13 cellular contexts compared by ENCODE assay signal in the genomic region with DNA sequence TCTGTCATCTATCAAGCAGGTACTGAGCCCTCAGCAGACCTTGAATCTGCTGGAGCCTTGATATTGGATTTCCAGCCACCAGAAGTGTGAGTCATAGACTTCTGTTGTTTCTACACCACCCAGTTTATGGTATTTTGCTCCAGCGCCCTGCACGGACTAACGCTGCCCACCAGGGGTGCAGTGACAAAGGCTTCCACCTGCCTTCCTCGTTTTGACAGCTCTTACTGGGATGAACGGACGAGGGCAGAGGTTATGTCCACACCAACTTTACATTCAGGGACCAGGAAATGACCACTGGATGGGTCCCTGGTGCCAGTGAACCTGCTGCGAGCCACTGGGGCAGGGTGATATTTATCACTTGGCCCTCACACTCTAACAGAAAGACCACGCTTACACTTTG.
A peak's percentile ranks its signal among the peaks of the same experiment; 100 is the strongest.
DNase-seq lines count a peak whose midpoint lies in the region; ATAC-seq and TF ChIP-seq lines count a peak whose summit lies in the region.
"Had no signal": no experiment of that assay in that cellular context is flagged by ENCODE, and none has a peak within 500 bp of the region (broad histone marks: within the 10 kb centered on the region; RNA-seq: fewer than 3 reads in every experiment).

No MANE protein-coding gene starts in this region.

- ATAC-seq in activated naive CD8-positive, alpha-beta T cell treated with anti-CD3 and anti-CD28 coated beads, Interleukin-2, amount 10 ng/mL, durations not matched to agents 7 days and 5 days (ENCODE audit: low read depth), result no peak
- ATAC-seq: gastrocnemius medialis had no signal

- DNase-seq in activated naive CD8-positive, alpha-beta T cell treated with anti-CD3 and anti-CD28 coated beads, Interleukin-2, amount 10 ng/mL, durations not matched to agents 7 days and 5 days, result peak; percentile 10
- DNase-seq in activated naive CD8-positive, alpha-beta T cell treated with anti-CD3 and anti-CD28 coated beads for 36 hours, result no peak
- DNase-seq in NCI-H146 treated with DMSO at 0.1 percent for 48 hours (lab: John Stamatoyannopoulos, UW; ENCODE audit: unreplicated experiment) (peak; percentile 92), choroid plexus epithelial cell (ENCODE audit: low read depth) (peak; percentile 21), type B pancreatic cell (ENCODE audit: extremely low spot score, unreplicated experiment) (no peak), C1 segment of cervical spinal cord (lab: John Stamatoyannopoulos, UW) (no peak), NCI-H1436 treated with DMSO at 0.1 percent for 48 hours (lab: John Stamatoyannopoulos, UW) (no peak)
- no peak for DNase-seq in stimulated activated CD4-positive, alpha-beta T cell treated with anti-CD3 and anti-CD28 coated beads, Interleukin-2, amount 100 ng/mL, for 48 hours
- DNase-seq: activated T-cell treated with anti-CD3 and anti-CD28 coated beads for 4 hours, gastrocnemius medialis, T-helper 1 cell had no signal

- peaks cover 14% of the 10 kb centered on the region for H3K27me3 Mint-ChIP-seq in activated naive CD8-positive, alpha-beta T cell treated with anti-CD3 and anti-CD28 coated beads, Interleukin-2, amount 10 ng/mL, durations not matched to agents 7 days and 5 days
- H3K27me3 Mint-ChIP-seq in activated naive CD8-positive, alpha-beta T cell treated with anti-CD3 and anti-CD28 coated beads for 36 hours, result peaks cover 8% of the 10 kb centered on the region
- H3K27me3 Mint-ChIP-seq in type B pancreatic cell, result no peaks in the 10 kb centered on the region

- no peaks in the 10 kb centered on the region for H3K9me3 Mint-ChIP-seq in activated naive CD8-positive, alpha-beta T cell treated with anti-CD3 and anti-CD28 coated beads, Interleukin-2, amount 10 ng/mL, durations not matched to agents 7 days and 5 days
- no peaks in the 10 kb centered on the region for H3K9me3 Mint-ChIP-seq in activated naive CD8-positive, alpha-beta T cell treated with anti-CD3 and anti-CD28 coated beads for 36 hours
- no peaks in the 10 kb centered on the region for H3K9me3 Mint-ChIP-seq in type B pancreatic cell
- H3K9me3 Mint-ChIP-seq: central memory CD8-positive, alpha-beta T cell had no signal

- POLR2A ChIA-PET in activated naive CD8-positive, alpha-beta T cell treated with anti-CD3 and anti-CD28 coated beads, Interleukin-2, amount 10 ng/mL, durations not matched to agents 7 days and 5 days (lab: Charles Lee), result no interaction called here

- TF ChIP-seq CTCF in choroid plexus epithelial cell (conservative IDR thresholded peaks at IDR 0.05; ENCODE audit: low read depth, low read length) (peak; percentile 27), type B pancreatic cell (conservative IDR thresholded peaks at IDR 0.05) (peak; percentile 55)

- H3K4me1 Mint-ChIP-seq in activated naive CD8-positive, alpha-beta T cell treated with anti-CD3 and anti-CD28 coated beads, Interleukin-2, amount 10 ng/mL, durations not matched to agents 7 days and 5 days, result no peaks in the 10 kb centered on the region
- no peaks in the 10 kb centered on the region for H3K4me1 Mint-ChIP-seq in activated naive CD8-positive, alpha-beta T cell treated with anti-CD3 and anti-CD28 coated beads for 36 hours
- H3K4me1 Mint-ChIP-seq in type B pancreatic cell (ENCODE audit: unreplicated experiment), result peaks cover 4% of the 10 kb centered on the region
- H3K4me1 Mint-ChIP-seq: central memory CD8-positive, alpha-beta T cell had no signal

- no peak overlapping the region for H3K4me3 ChIP-seq in choroid plexus epithelial cell (ENCODE audit: low read depth, low read length)
- H3K4me3 ChIP-seq: BLaER1, gastrocnemius medialis had no signal

- H3K36me3 Mint-ChIP-seq in activated naive CD8-positive, alpha-beta T cell treated with anti-CD3 and anti-CD28 coated beads, Interleukin-2, amount 10 ng/mL, durations not matched to agents 7 days and 5 days, result no peaks in the 10 kb centered on the region
- H3K36me3 Mint-ChIP-seq in activated naive CD8-positive, alpha-beta T cell treated with anti-CD3 and anti-CD28 coated beads for 36 hours, result no peaks in the 10 kb centered on the region
- no peaks in the 10 kb centered on the region for H3K36me3 Mint-ChIP-seq in type B pancreatic cell

- no peak overlapping the region for H3K4me3 Mint-ChIP-seq in activated naive CD8-positive, alpha-beta T cell treated with anti-CD3 and anti-CD28 coated beads, Interleukin-2, amount 10 ng/mL, durations not matched to agents 7 days and 5 days
- H3K4me3 Mint-ChIP-seq in activated naive CD8-positive, alpha-beta T cell treated with anti-CD3 and anti-CD28 coated beads for 36 hours, result no peak overlapping the region
- no peak overlapping the region for H3K4me3 Mint-ChIP-seq in type B pancreatic cell
- H3K4me3 Mint-ChIP-seq: central memory CD8-positive, alpha-beta T cell had no signal

- H3K27ac Mint-ChIP-seq in activated naive CD8-positive, alpha-beta T cell treated with anti-CD3 and anti-CD28 coated beads, Interleukin-2, amount 10 ng/mL, durations not matched to agents 7 days and 5 days, result no peak overlapping the region
- H3K27ac Mint-ChIP-seq in activated naive CD8-positive, alpha-beta T cell treated with anti-CD3 and anti-CD28 coated beads for 36 hours, result no peak overlapping the region
- peak overlapping the region; percentile 0 for H3K27ac Mint-ChIP-seq in type B pancreatic cell

Comparison
In these comparisons a context has a peak if more than half of its experiments do, and no peak if none do; other contexts are left out.
1. DNase-seq: peak in activated naive CD8-positive, alpha-beta T cell treated with anti-CD3 and anti-CD28 coated beads, Interleukin-2, amount 10 ng/mL, durations not matched to agents 7 days and 5 days (single experiment), NCI-H146 treated with DMSO at 0.1 percent for 48 hours (single experiment) and choroid plexus epithelial cell (single experiment); none in activated naive CD8-positive, alpha-beta T cell treated with anti-CD3 and anti-CD28 coated beads for 36 hours (single experiment), type B pancreatic cell (single experiment), stimulated activated CD4-positive, alpha-beta T cell treated with anti-CD3 and anti-CD28 coated beads, Interleukin-2, amount 100 ng/mL, for 48 hours (0 of 2), C1 segment of cervical spinal cord (0 of 14) and NCI-H1436 treated with DMSO at 0.1 percent for 48 hours (single experiment).